In the genomic region with DNA sequence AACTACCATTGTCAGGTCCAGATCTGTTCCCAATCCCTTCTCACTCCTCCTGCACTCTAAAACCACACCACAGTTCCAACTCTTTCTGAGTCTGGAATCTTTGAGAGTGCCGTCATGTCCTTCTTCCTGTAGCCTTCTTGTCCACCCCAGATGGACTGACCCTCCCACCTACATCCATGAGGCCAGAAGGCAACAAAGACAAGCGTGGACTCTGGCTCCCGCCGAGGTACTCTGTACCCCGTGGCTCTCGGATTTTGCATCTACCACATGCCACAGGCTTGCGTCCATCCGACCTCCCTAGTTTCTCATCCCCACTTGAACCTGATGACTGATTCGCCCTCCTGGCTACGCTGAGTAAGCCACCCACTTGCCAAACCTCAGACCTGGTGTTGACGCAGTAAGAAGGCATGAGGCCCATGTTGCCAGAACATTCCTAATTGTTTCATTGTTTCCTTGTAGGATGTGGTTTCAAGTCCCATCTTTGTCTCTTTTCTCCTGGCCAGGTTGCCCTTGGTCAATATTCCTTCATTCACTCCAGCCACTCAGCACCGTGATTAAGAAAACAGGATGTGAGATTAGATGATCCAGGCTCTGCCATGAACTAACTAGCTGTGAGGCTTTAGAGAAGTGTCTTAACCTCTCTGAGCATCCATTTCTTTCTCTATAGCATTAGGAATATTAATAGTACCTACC, we compare ENCODE assay signal across 9 cellular contexts. TPM values are rescaled to one million over a fixed set of nuclear protein-coding genes. Genes with fewer than 3 reads are reported as not detected.
DNase-seq lines count a peak whose midpoint lies in the region; ATAC-seq and TF ChIP-seq lines count a peak whose summit lies in the region.
"Had no signal": no experiment of that assay in that cellular context is flagged by ENCODE, and none has a peak within 500 bp of the region (broad histone marks: within the 10 kb centered on the region; RNA-seq: fewer than 3 reads in every experiment).

No MANE protein-coding gene starts in this region.

- H3K9me3 ChIP-seq in SK-N-MC (ENCODE audit: low read depth, low read length) (no peaks in the 10 kb centered on the region), sigmoid colon (no peaks in the 10 kb centered on the region)

- intact Hi-C loops in sigmoid colon (cut with DNase I), result loop anchor here (2.0 to 5.0 kb wide), 2 partner anchors 84 to 510 kb away; a partner anchor contains a TSS

- DNase-seq in GM04503 (ENCODE audit: low read depth) (peak; percentile 100), SK-N-MC (ENCODE audit: low read depth, low spot score) (no peak), fibroblast of peridontal ligament (ENCODE audit: extremely low read depth) (peak; percentile 99), sigmoid colon (peak; percentile 77), NCI-H2107 treated with DMSO at 0.1 percent for 48 hours (lab: John Stamatoyannopoulos, UW; ENCODE audit: unreplicated experiment) (no peak), putamen (ENCODE audit: low spot score) (no peak)
- no peak for DNase-seq in central memory CD4-positive, alpha-beta T cell
- DNase-seq: NCI-H82 had no signal

- H3K9ac ChIP-seq in SK-N-MC (ENCODE audit: insufficient read length), result no peak overlapping the region

- peak overlapping the region; percentile 72; the same call in 1 of the 2 replicates for H3K27ac ChIP-seq in SK-N-MC
- peak overlapping the region; percentile 81 to 95 (median 90) for H3K27ac ChIP-seq in sigmoid colon

- WGBS in sigmoid colon, 2 donors, result 90 to 93% methylated on average over 12 of the region's 12 CpGs

- H3K27me3 ChIP-seq in sigmoid colon, result no peaks in the 10 kb centered on the region

- TF ChIP-seq EP300 in sigmoid colon (IDR thresholded peaks at IDR 0.05), result peak in 1 of 4 donors; percentile 19

- no peaks in the 10 kb centered on the region for H3K36me3 ChIP-seq in SK-N-MC (ENCODE audit: insufficient read depth, low read length)
- H3K36me3 ChIP-seq in sigmoid colon, result no peaks in the 10 kb centered on the region

- peaks cover 0 to 46% (median 46%) of the 10 kb centered on the region in 4 donors for H3K4me1 ChIP-seq in sigmoid colon

- no peak for ATAC-seq in GM19395 (IDR thresholded peaks at IDR 0.05; ENCODE audit: unreplicated experiment)

- H3K4me3 ChIP-seq in SK-N-MC, result no peak overlapping the region
- H3K4me3 ChIP-seq in sigmoid colon, result no peak overlapping the region

- TF ChIP-seq CTCF in sigmoid colon (IDR thresholded peaks at IDR 0.05), result no peak

- TF ChIP-seq POLR2A in sigmoid colon (IDR thresholded peaks at IDR 0.05), result no peak

RNA-seq across cellular contexts. Expression of a gene that starts 1.1 kb away (rescaled TPM):
- 100 to 1,000 TPM; 150 to 178 (median 155) TPM for total RNA-seq in sigmoid colon
- polyA plus RNA-seq in sigmoid colon, result 10 to 100 TPM; 16.8 to 23.1 (median 19.9) TPM

Comparison
In these comparisons a context has a peak if more than half of its experiments do, and no peak if none do; other contexts are left out.
1. DNase-seq: peak in GM04503 (single experiment), fibroblast of peridontal ligament (single experiment) and sigmoid colon (single experiment); none in SK-N-MC (single experiment), NCI-H2107 treated with DMSO at 0.1 percent for 48 hours (single experiment), central memory CD4-positive, alpha-beta T cell (single experiment) and putamen (single experiment).